In genomic region chr4:169601016-169601771, GRCh38 we compare ENCODE assay signal across 14 cellular contexts. TPM values are rescaled to one million over a fixed set of nuclear protein-coding genes. Genes with fewer than 3 reads are reported as not detected.
A peak's percentile ranks its signal among the peaks of the same experiment; 100 is the strongest.
DNase-seq lines count a peak whose midpoint lies in the region; ATAC-seq and TF ChIP-seq lines count a peak whose summit lies in the region.
"Had no signal": no experiment of that assay in that cellular context is flagged by ENCODE, and none has a peak within 500 bp of the region (broad histone marks: within the 10 kb centered on the region; RNA-seq: fewer than 3 reads in every experiment).

No MANE protein-coding gene starts in this region.

- H3K27ac ChIP-seq in lower lobe of right lung = no peak overlapping the region
- no peak overlapping the region for H3K27ac ChIP-seq in neural progenitor cell
- H3K27ac ChIP-seq: HL-60 had no signal

- no peaks in the 10 kb centered on the region for H3K79me2 ChIP-seq in neural progenitor cell (ENCODE audit: low read depth)

- H3K27me3 ChIP-seq in lower lobe of right lung (ENCODE audit: low read depth) (no peaks in the 10 kb centered on the region), neural progenitor cell (no peaks in the 10 kb centered on the region)

- H3K27me3 Mint-ChIP-seq in T-helper 2 cell treated with Interferon-gamma antibody and Interleukin-4, amounts not matched to agents 5 μg/mL and 100 μg/mL, for 36 hours (ENCODE audit: low read depth) = no peaks in the 10 kb centered on the region
- H3K27me3 Mint-ChIP-seq in neural progenitor cell (ENCODE audit: insufficient read depth, low read depth) = peaks cover 3% of the 10 kb centered on the region

- intact Hi-C loops in lower lobe of right lung (cut with DNase I) = no loop called here

- H2AFZ ChIP-seq in neural progenitor cell (replicated peaks) = no peak overlapping the region

- peaks cover 20% of the 10 kb centered on the region for H3K36me3 Mint-ChIP-seq in T-helper 2 cell treated with Interferon-gamma antibody and Interleukin-4, amounts not matched to agents 5 μg/mL and 100 μg/mL, for 36 hours (ENCODE audit: low read depth)
- H3K36me3 Mint-ChIP-seq in neural progenitor cell = peaks cover 4% of the 10 kb centered on the region

- DNase-seq in T-helper 2 cell treated with Interferon-gamma antibody and Interleukin-4, amounts not matched to agents 5 μg/mL and 100 μg/mL, for 36 hours (ENCODE audit: low spot score) = no peak
- no peak for DNase-seq in lower lobe of right lung
- no peak for DNase-seq in cerebellar cortex (ENCODE audit: low spot score)
- DNase-seq in neural progenitor cell (ENCODE audit: low spot score) = no peak
- DNase-seq in effector CD4-positive, alpha-beta T cell = no peak
- DNase-seq: activated effector memory CD4-positive, alpha-beta T cell treated with anti-CD3 and anti-CD28 coated beads, Interleukin-2, amount 50 U/mL, for 16 hours; MM.1S; NCI-H1694; NCI-H2227 treated with DMSO at 0.1 percent for 48 hours; stimulated activated CD8-positive, alpha-beta memory T cell treated with anti-CD3 and anti-CD28 coated beads, Interleukin-4, amount 100 ng/mL, for 48 hours had no signal

- no peak overlapping the region for H3K4me3 ChIP-seq in lower lobe of right lung
- H3K4me3 ChIP-seq in neural progenitor cell = no peak overlapping the region

- H4K20me1 ChIP-seq in neural progenitor cell (ENCODE audit: low read depth) = no peaks in the 10 kb centered on the region

- peaks cover 35% of the 10 kb centered on the region for H3K4me1 Mint-ChIP-seq in T-helper 2 cell treated with Interferon-gamma antibody and Interleukin-4, amounts not matched to agents 5 μg/mL and 100 μg/mL, for 36 hours (ENCODE audit: low read depth)
- H3K4me1 Mint-ChIP-seq in neural progenitor cell = no peaks in the 10 kb centered on the region

- TF ChIP-seq CTCF in lower lobe of right lung (IDR thresholded peaks at IDR 0.05) (no peak), neural progenitor cell (IDR thresholded peaks at IDR 0.05) (no peak)

- H3F3A ChIP-seq in neural progenitor cell (ENCODE audit: low read depth) = no peaks in the 10 kb centered on the region

- no peak overlapping the region for H3K4me3 Mint-ChIP-seq in T-helper 2 cell treated with Interferon-gamma antibody and Interleukin-4, amounts not matched to agents 5 μg/mL and 100 μg/mL, for 36 hours
- H3K4me3 Mint-ChIP-seq in neural progenitor cell = no peak overlapping the region

- H3K4me2 ChIP-seq in neural progenitor cell = no peak overlapping the region

- no peak overlapping the region for H3K9ac ChIP-seq in neural progenitor cell

- peak; percentile 63 for ATAC-seq in GM19035 (IDR thresholded peaks at IDR 0.05; ENCODE audit: unreplicated experiment)
- peak; percentile 69 for ATAC-seq in GM21723 (IDR thresholded peaks at IDR 0.05; ENCODE audit: unreplicated experiment)
- ATAC-seq in HG03103 (IDR thresholded peaks at IDR 0.05; ENCODE audit: low read depth, unreplicated experiment) = peak; percentile 49
- no peak for ATAC-seq in lower lobe of right lung

- H3K9me3 Mint-ChIP-seq in T-helper 2 cell treated with Interferon-gamma antibody and Interleukin-4, amounts not matched to agents 5 μg/mL and 100 μg/mL, for 36 hours = no peaks in the 10 kb centered on the region
- H3K9me3 Mint-ChIP-seq in neural progenitor cell = no peaks in the 10 kb centered on the region

- H3K27ac Mint-ChIP-seq in T-helper 2 cell treated with Interferon-gamma antibody and Interleukin-4, amounts not matched to agents 5 μg/mL and 100 μg/mL, for 36 hours = peak overlapping the region; percentile 28
- no peak overlapping the region for H3K27ac Mint-ChIP-seq in neural progenitor cell

- peaks cover 30% of the 10 kb centered on the region for H3K36me3 ChIP-seq in lower lobe of right lung
- H3K36me3 ChIP-seq in neural progenitor cell = peaks cover 15% of the 10 kb centered on the region

- no peaks in the 10 kb centered on the region for H3K9me3 ChIP-seq in lower lobe of right lung
- H3K9me3 ChIP-seq in neural progenitor cell (ENCODE audit: low read depth) = no peaks in the 10 kb centered on the region

- H3K4me1 ChIP-seq in lower lobe of right lung (no peaks in the 10 kb centered on the region), neural progenitor cell (no peaks in the 10 kb centered on the region)

RNA-seq across cellular contexts. Expression of gene NEK1, which starts 11.2 kb away (rescaled TPM):
- total RNA-seq in lower lobe of right lung (12.1 TPM), neural progenitor cell (ENCODE audit: low replicate concordance) (9.9 and 12.1 TPM in 2 replicates)

RNA-seq across cellular contexts. Expression of gene CLCN3, which starts 19.2 kb away (rescaled TPM):
- 41.8 TPM for total RNA-seq in lower lobe of right lung
- total RNA-seq in neural progenitor cell (ENCODE audit: low replicate concordance) = 27.0 and 44.8 TPM in 2 replicates

Comparison
In these comparisons a context has a peak if more than half of its experiments do, and no peak if none do; other contexts are left out.
1. ATAC-seq: peak in GM19035 (single experiment), GM21723 (single experiment) and HG03103 (single experiment); none in lower lobe of right lung (0 of 2).